33 cellular contexts compared by ENCODE assay signal in the genomic region with DNA sequence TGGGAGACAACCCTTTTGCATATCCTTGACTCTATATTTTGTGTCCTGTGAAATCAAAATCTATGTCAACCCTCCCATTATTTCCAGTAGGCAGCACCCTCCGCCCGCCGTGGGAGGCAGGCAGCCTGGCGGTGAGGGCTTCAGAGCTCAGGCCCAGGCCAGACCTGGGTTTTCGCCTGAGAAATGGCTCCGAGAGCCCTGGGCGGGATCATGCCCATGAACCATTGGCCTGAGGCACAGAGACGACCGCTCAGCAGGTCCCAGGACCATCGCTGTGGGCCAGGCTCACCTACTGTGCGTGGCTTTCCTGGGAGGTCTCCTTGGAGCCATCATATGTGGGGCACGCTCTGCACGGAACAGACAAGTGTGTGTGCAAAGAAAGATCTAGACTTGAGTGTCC. TPM values are rescaled to one million over a fixed set of nuclear protein-coding genes. Genes with fewer than 3 reads are reported as not detected.
"Had no signal": no experiment of that assay in that cellular context is flagged by ENCODE, and none has a peak within 500 bp of the region (broad histone marks: within the 10 kb centered on the region; RNA-seq: fewer than 3 reads in every experiment).

No MANE protein-coding gene starts in this region.

- H3K4me1 Mint-ChIP-seq: activated CD4-positive, alpha-beta memory T cell treated with anti-CD3 and anti-CD28 coated beads, Interleukin-2, amount 10 ng/mL, durations not matched to agents 7 days and 5 days; activated CD4-positive, alpha-beta T cell treated with anti-CD3 and anti-CD28 coated beads, Interleukin-2, amount 10 ng/mL, durations not matched to agents 24 days and 14 days; activated naive CD4-positive, alpha-beta T cell treated with anti-CD3 and anti-CD28 coated beads, Interleukin-2, amount 50 U/mL, for 24 hours; activated naive CD8-positive, alpha-beta T cell treated with anti-CD3 and anti-CD28 coated beads, Interleukin-2, amount 50 U/mL, for 24 hours; naive B cell; stimulated activated effector memory CD8-positive, alpha-beta T cell treated with anti-CD3 and anti-CD28 coated beads, Interleukin-12 subunit alpha, Interleukin-12 subunit beta, amount 100 ng/mL, for 72 hours had no signal

- H3K27me3 ChIP-seq: ovary, right lobe of liver, vagina had no signal

- DNase-seq: activated CD4-positive, alpha-beta memory T cell treated with anti-CD3 and anti-CD28 coated beads, Interleukin-2, amount 10 ng/mL, durations not matched to agents 7 days and 5 days; activated CD4-positive, alpha-beta T cell treated with anti-CD3 and anti-CD28 coated beads, Interleukin-2, amount 10 ng/mL, durations not matched to agents 24 days and 14 days; activated CD4-positive, CD25-positive, alpha-beta regulatory T cell treated with anti-CD3 and anti-CD28 coated beads, Interleukin-2, amount 50 U/mL, for 72 hours; activated CD8-positive, alpha-beta memory T cell treated with anti-CD3 and anti-CD28 coated beads, Interleukin-2, amount 50 U/mL, for 48 hours; activated naive CD8-positive, alpha-beta T cell treated with anti-CD3 and anti-CD28 coated beads, Interleukin-2, amount 50 U/mL, for 24 hours; activated T-cell treated with anti-CD3 and anti-CD28 coated beads, Interleukin-2, amount 50 U/mL, for 24 hours; cerebellar nuclear complex; effector CD4-positive, alpha-beta T cell; esophagus squamous epithelium; foreskin melanocyte; islet precursor cell; left cardiac atrium; naive B cell; nephron progenitor cell; stimulated activated CD4-positive, alpha-beta T cell treated with anti-CD3 and anti-CD28 coated beads, Interleukin-4, amount 100 ng/mL, for 24 hours; T-helper 17 cell; T1000; trophoblast cell had no signal

- H3K36me3 ChIP-seq: ovary, WERI-Rb-1 had no signal

- H3K4me3 ChIP-seq: esophagus squamous epithelium, ovary, right lobe of liver, skin epidermis, thoracic aorta, vagina had no signal

- H3K9me3 ChIP-seq: esophagus squamous epithelium, ovary, right lobe of liver, thoracic aorta, vagina had no signal

- ATAC-seq: activated naive CD8-positive, alpha-beta T cell treated with anti-CD3 and anti-CD28 coated beads, Interleukin-2, amount 50 U/mL, for 24 hours; stimulated activated effector memory CD8-positive, alpha-beta T cell treated with anti-CD3 and anti-CD28 coated beads, Interleukin-12 subunit alpha, Interleukin-12 subunit beta, amount 100 ng/mL, for 72 hours; T-helper 17 cell had no signal

- H3K27ac Mint-ChIP-seq: activated CD4-positive, alpha-beta memory T cell treated with anti-CD3 and anti-CD28 coated beads, Interleukin-2, amount 10 ng/mL, durations not matched to agents 7 days and 5 days; activated CD4-positive, alpha-beta T cell treated with anti-CD3 and anti-CD28 coated beads, Interleukin-2, amount 10 ng/mL, durations not matched to agents 24 days and 14 days; activated naive CD4-positive, alpha-beta T cell treated with anti-CD3 and anti-CD28 coated beads, Interleukin-2, amount 50 U/mL, for 24 hours; activated naive CD8-positive, alpha-beta T cell treated with anti-CD3 and anti-CD28 coated beads, Interleukin-2, amount 50 U/mL, for 24 hours; activated T-cell treated with anti-CD3 and anti-CD28 coated beads, Interleukin-2, amount 50 U/mL, for 24 hours; dendritic cell treated with granulocyte-macrophage colony-stimulating factor and Interleukin-4, amounts not matched to agents 40 ng/mL and 50 ng/mL, for 4 days; mesothelial cell of epicardium; naive B cell; stimulated activated effector memory CD8-positive, alpha-beta T cell treated with anti-CD3 and anti-CD28 coated beads, Interleukin-12 subunit alpha, Interleukin-12 subunit beta, amount 100 ng/mL, for 72 hours; stimulated activated naive CD8-positive, alpha-beta T cell treated with anti-CD3 and anti-CD28 coated beads, Interleukin-15, Interleukin-2, amounts not matched to agents 100 ng/mL and 50 ng/mL, for 24 hours; T-helper 17 cell had no signal

- H3K4me3 Mint-ChIP-seq: activated CD4-positive, alpha-beta memory T cell treated with anti-CD3 and anti-CD28 coated beads, Interleukin-2, amount 10 ng/mL, durations not matched to agents 7 days and 5 days; activated CD4-positive, alpha-beta T cell treated with anti-CD3 and anti-CD28 coated beads, Interleukin-2, amount 10 ng/mL, durations not matched to agents 24 days and 14 days; activated naive CD4-positive, alpha-beta T cell treated with anti-CD3 and anti-CD28 coated beads, Interleukin-2, amount 50 U/mL, for 24 hours; activated naive CD8-positive, alpha-beta T cell treated with anti-CD3 and anti-CD28 coated beads, Interleukin-2, amount 50 U/mL, for 24 hours; activated T-cell treated with anti-CD3 and anti-CD28 coated beads, Interleukin-2, amount 50 U/mL, for 24 hours; dendritic cell treated with granulocyte-macrophage colony-stimulating factor and Interleukin-4, amounts not matched to agents 40 ng/mL and 50 ng/mL, for 4 days; mesothelial cell of epicardium; naive B cell; nephron progenitor cell; stimulated activated effector memory CD8-positive, alpha-beta T cell treated with anti-CD3 and anti-CD28 coated beads, Interleukin-12 subunit alpha, Interleukin-12 subunit beta, amount 100 ng/mL, for 72 hours; stimulated activated naive CD8-positive, alpha-beta T cell treated with anti-CD3 and anti-CD28 coated beads, Interleukin-15, Interleukin-2, amounts not matched to agents 100 ng/mL and 50 ng/mL, for 24 hours; T-helper 17 cell had no signal

- FAIRE-seq: endometrium had no signal

- H3K9me3 Mint-ChIP-seq: activated CD4-positive, alpha-beta memory T cell treated with anti-CD3 and anti-CD28 coated beads, Interleukin-2, amount 10 ng/mL, durations not matched to agents 7 days and 5 days; activated CD4-positive, alpha-beta T cell treated with anti-CD3 and anti-CD28 coated beads, Interleukin-2, amount 10 ng/mL, durations not matched to agents 24 days and 14 days; activated naive CD4-positive, alpha-beta T cell treated with anti-CD3 and anti-CD28 coated beads, Interleukin-2, amount 50 U/mL, for 24 hours; activated naive CD8-positive, alpha-beta T cell treated with anti-CD3 and anti-CD28 coated beads, Interleukin-2, amount 50 U/mL, for 24 hours; activated T-cell treated with anti-CD3 and anti-CD28 coated beads, Interleukin-2, amount 50 U/mL, for 24 hours; dendritic cell treated with granulocyte-macrophage colony-stimulating factor and Interleukin-4, amounts not matched to agents 40 ng/mL and 50 ng/mL, for 4 days; mesothelial cell of epicardium; naive B cell; nephron progenitor cell; stimulated activated effector memory CD8-positive, alpha-beta T cell treated with anti-CD3 and anti-CD28 coated beads, Interleukin-12 subunit alpha, Interleukin-12 subunit beta, amount 100 ng/mL, for 72 hours; stimulated activated naive CD8-positive, alpha-beta T cell treated with anti-CD3 and anti-CD28 coated beads, Interleukin-15, Interleukin-2, amounts not matched to agents 100 ng/mL and 50 ng/mL, for 24 hours had no signal

- H3K4me1 ChIP-seq: esophagus squamous epithelium, right lobe of liver, vagina had no signal

- H3K27ac ChIP-seq: epithelial cell of prostate, esophagus squamous epithelium, ovary, right lobe of liver, skin epidermis, thoracic aorta, vagina, WERI-Rb-1 had no signal

RNA-seq across cellular contexts. Expression of a gene that starts 6.3 kb away (rescaled TPM):
- total RNA-seq: activated CD4-positive, alpha-beta memory T cell treated with anti-CD3 and anti-CD28 coated beads, Interleukin-2, amount 10 ng/mL, durations not matched to agents 7 days and 5 days; activated CD4-positive, alpha-beta T cell treated with anti-CD3 and anti-CD28 coated beads, Interleukin-2, amount 10 ng/mL, durations not matched to agents 24 days and 14 days; bronchial epithelial cell; esophagus squamous epithelium; left cardiac atrium; mesothelial cell of epicardium; right lobe of liver; subcutaneous adipose tissue; T-helper 17 cell; thoracic aorta; vagina had no signal
